ENCODE assay signal across 29 cellular contexts in the genomic region with DNA sequence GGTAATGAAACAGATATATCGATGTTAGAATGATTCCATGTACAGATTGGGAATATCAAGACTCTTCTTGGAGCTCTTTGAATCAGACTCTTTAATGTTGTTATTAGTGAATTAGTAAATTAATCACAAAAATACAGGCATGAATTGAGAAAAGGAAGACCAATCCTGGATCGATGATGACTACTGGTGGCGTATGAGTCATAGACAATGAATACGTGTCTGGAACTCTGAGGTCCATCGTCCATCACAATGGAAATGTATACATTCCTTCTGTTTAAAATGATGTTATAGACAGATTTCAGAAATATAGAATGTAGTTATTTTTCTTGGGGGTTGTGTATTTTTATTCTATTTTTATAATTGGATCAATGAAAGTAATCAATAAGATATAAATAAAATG.
"Had no signal": no experiment of that assay in that cellular context is flagged by ENCODE, and none has a peak within 500 bp of the region (broad histone marks: within the 10 kb centered on the region; RNA-seq: fewer than 3 reads in every experiment).

No MANE protein-coding gene starts in this region.

- H3K27ac Mint-ChIP-seq: activated CD4-positive, alpha-beta T cell treated with anti-CD3 and anti-CD28 coated beads, Interleukin-2, amount 10 ng/mL, durations not matched to agents 24 days and 14 days; activated CD8-positive, alpha-beta T cell treated with anti-CD3 and anti-CD28 coated beads, Interleukin-2, amount 10 ng/mL, durations not matched to agents 7 days and 5 days; activated naive CD4-positive, alpha-beta T cell treated with anti-CD3 and anti-CD28 coated beads for 36 hours; activated naive CD4-positive, alpha-beta T cell treated with anti-CD3 and anti-CD28 coated beads, Interleukin-2, amount 50 U/mL, for 72 hours; activated T-cell treated with anti-CD3 and anti-CD28 coated beads, Interleukin-2, amount 50 U/mL, for 24 hours; brain; T-helper 1 cell treated with Interleukin-12 subunit alpha and Interleukin-12 subunit beta and Interleukin-4 antibody, amounts not matched to agents 30 μg/mL and 1 μg/mL, for 36 hours; T-helper 2 cell treated with Interferon-gamma antibody and Interleukin-4, amounts not matched to agents 5 μg/mL and 100 μg/mL, for 36 hours had no signal

- H3K36me3 Mint-ChIP-seq: activated naive CD4-positive, alpha-beta T cell treated with anti-CD3 and anti-CD28 coated beads, Interleukin-2, amount 50 U/mL, for 72 hours; brain had no signal

- H3K27ac ChIP-seq: adrenal gland, SJSA1 had no signal

- H3K27me3 Mint-ChIP-seq: activated CD4-positive, alpha-beta T cell treated with anti-CD3 and anti-CD28 coated beads, Interleukin-2, amount 10 ng/mL, durations not matched to agents 24 days and 14 days had no signal

- H3K9ac ChIP-seq: SK-N-SH had no signal

- H3K4me3 Mint-ChIP-seq: activated CD4-positive, alpha-beta T cell treated with anti-CD3 and anti-CD28 coated beads, Interleukin-2, amount 10 ng/mL, durations not matched to agents 24 days and 14 days; activated CD8-positive, alpha-beta T cell treated with anti-CD3 and anti-CD28 coated beads, Interleukin-2, amount 10 ng/mL, durations not matched to agents 7 days and 5 days; activated naive CD4-positive, alpha-beta T cell treated with anti-CD3 and anti-CD28 coated beads for 36 hours; activated T-cell treated with anti-CD3 and anti-CD28 coated beads, Interleukin-2, amount 50 U/mL, for 24 hours; brain; T-helper 1 cell treated with Interleukin-12 subunit alpha and Interleukin-12 subunit beta and Interleukin-4 antibody, amounts not matched to agents 30 μg/mL and 1 μg/mL, for 36 hours; T-helper 2 cell treated with Interferon-gamma antibody and Interleukin-4, amounts not matched to agents 5 μg/mL and 100 μg/mL, for 36 hours had no signal

- H3K9me3 ChIP-seq: adrenal gland, SJSA1, SK-N-SH had no signal

- H3K27me3 ChIP-seq: adrenal gland, SJSA1 had no signal

- H3K4me2 ChIP-seq: SK-N-SH had no signal

- H3K4me1 Mint-ChIP-seq: activated CD4-positive, alpha-beta T cell treated with anti-CD3 and anti-CD28 coated beads, Interleukin-2, amount 10 ng/mL, durations not matched to agents 24 days and 14 days had no signal

- DNase-seq: activated CD4-positive, alpha-beta T cell treated with anti-CD3 and anti-CD28 coated beads, Interleukin-2, amount 10 ng/mL, durations not matched to agents 24 days and 14 days; activated CD4-positive, alpha-beta T cell treated with anti-CD3 and anti-CD28 coated beads, Interleukin-2, amount 50 U/mL, for 4 hours; activated CD8-positive, alpha-beta T cell treated with anti-CD3 and anti-CD28 coated beads, Interleukin-2, amount 10 ng/mL, durations not matched to agents 7 days and 5 days; activated gamma-delta T cell treated with Interleukin-2 at 50 U/mL for 16 hours; activated naive CD4-positive, alpha-beta T cell treated with anti-CD3 and anti-CD28 coated beads for 36 hours; activated T-cell treated with anti-CD3 and anti-CD28 coated beads, Interleukin-2, amount 50 U/mL, for 24 hours; adrenal gland; caudate nucleus; cerebellar nuclear complex; Kasumi-1; MM.1S; MV-4-11; NCI-H1092; NCI-H1436 treated with DMSO at 0.1 percent for 48 hours; NCI-H1694 treated with DMSO at 0.1 percent for 48 hours; NCI-H2029; NCI-H345; NCI-H510A; NCI-H526; NCI-H748 treated with DMSO at 0.1 percent for 48 hours; NK-92 treated with Interleukin-12 subunit alpha and Interleukin-12 subunit beta, amount 100 ng/mL, for 24 hours; OCI-M1; SHP77 treated with DMSO at 0.1 percent for 48 hours; SK-N-SH had no signal

- H3K4me1 ChIP-seq: adrenal gland, SJSA1 had no signal

- H3K9me2 ChIP-seq: SK-N-SH had no signal

- ATAC-seq: activated CD8-positive, alpha-beta T cell treated with anti-CD3 and anti-CD28 coated beads, Interleukin-2, amount 10 ng/mL, durations not matched to agents 7 days and 5 days; activated naive CD4-positive, alpha-beta T cell treated with anti-CD3 and anti-CD28 coated beads, Interleukin-2, amount 50 U/mL, for 72 hours had no signal

- H3K4me3 ChIP-seq: adrenal gland, SJSA1 had no signal

- H3K9me3 Mint-ChIP-seq: activated CD4-positive, alpha-beta T cell treated with anti-CD3 and anti-CD28 coated beads, Interleukin-2, amount 10 ng/mL, durations not matched to agents 24 days and 14 days; activated naive CD4-positive, alpha-beta T cell treated with anti-CD3 and anti-CD28 coated beads for 36 hours; activated naive CD4-positive, alpha-beta T cell treated with anti-CD3 and anti-CD28 coated beads, Interleukin-2, amount 50 U/mL, for 72 hours; activated T-cell treated with anti-CD3 and anti-CD28 coated beads, Interleukin-2, amount 50 U/mL, for 24 hours; brain; T-helper 1 cell treated with Interleukin-12 subunit alpha and Interleukin-12 subunit beta and Interleukin-4 antibody, amounts not matched to agents 30 μg/mL and 1 μg/mL, for 36 hours; T-helper 2 cell treated with Interferon-gamma antibody and Interleukin-4, amounts not matched to agents 5 μg/mL and 100 μg/mL, for 36 hours had no signal
